In genomic region chr11:116454020-116454645, GRCh38 we compare ENCODE assay signal across 8 cellular contexts.
DNase-seq lines count a peak whose midpoint lies in the region; FAIRE-seq and TF ChIP-seq lines count a peak whose summit lies in the region.

No MANE protein-coding gene starts in this region.

- no peak overlapping the region for H4K8ac ChIP-seq in neuronal stem cell (ENCODE audit: low read depth, low read length)

- FAIRE-seq in kidney (lab: Jason Lieb, UNC) = no peak

- WGBS in neuronal stem cell (ENCODE audit: extremely low coverage in 2 of 2, insufficient read length in 2 of 2, insufficient replicate concordance in 1 of 2), 2 donors = no CpG with 5 or more reads among the region's 9 CpGs

- POLR2A ChIA-PET in A673 (lab: Charles Lee; ENCODE audit: low non-redundant PET) = no interaction called here
- POLR2A ChIA-PET in GM10248 (lab: Yijun Ruan, JAX) = no interaction called here

- H2AFZ ChIP-seq in neuronal stem cell (ENCODE audit: low read length) = no peak overlapping the region

- H3K27ac ChIP-seq in A673 (ENCODE audit: low read depth, low read length, poor library complexity, severe bottlenecking) = no peak overlapping the region
- no peak overlapping the region for H3K27ac ChIP-seq in kidney (ENCODE audit: low read depth in 2 of 2, low read length in 2 of 2)
- H3K27ac ChIP-seq in neuronal stem cell (replicated peaks; ENCODE audit: low read length) = no peak overlapping the region

- no peaks in the 10 kb centered on the region for H3K9me3 ChIP-seq in A673 (ENCODE audit: low read depth, low read length, poor library complexity, severe bottlenecking)
- H3K9me3 ChIP-seq in kidney (ENCODE audit: control insufficient read depth in 1 of 2, low read length in 2 of 2) = no peaks in the 10 kb centered on the region
- H3K9me3 ChIP-seq in neuronal stem cell (replicated peaks in 1 of 2; ENCODE audit: control insufficient read depth in 2 of 2, insufficient read depth in 1 of 2, low read depth in 1 of 2, low read length in 2 of 2) = no peaks in the 10 kb centered on the region

- H3K36me3 ChIP-seq in A673 (ENCODE audit: insufficient read depth, low read length, poor library complexity, severe bottlenecking) (no peaks in the 10 kb centered on the region), kidney (ENCODE audit: control insufficient read depth in 1 of 2, insufficient read depth in 2 of 2, low read length in 2 of 2) (no peaks in the 10 kb centered on the region), neuronal stem cell (replicated peaks in 1 of 2; ENCODE audit: control insufficient read depth in 2 of 2, insufficient read depth in 2 of 2, low read length in 2 of 2) (no peaks in the 10 kb centered on the region)

- no peak overlapping the region for H3K14ac ChIP-seq in neuronal stem cell (ENCODE audit: low read length)

- no TSS peak for BruUV-seq in A673 (replicated peaks; lab: Mats Ljungman, UMichigan)

- no peak overlapping the region for H4K91ac ChIP-seq in neuronal stem cell (ENCODE audit: low read depth, low read length, poor library complexity)

- H2AK5ac ChIP-seq in neuronal stem cell (ENCODE audit: low read depth, low read length) = no peak overlapping the region

- H2BK5ac ChIP-seq in neuronal stem cell (ENCODE audit: low read length) = no peak overlapping the region

- no peak overlapping the region for H3K4ac ChIP-seq in neuronal stem cell (ENCODE audit: low read length)

- no peak overlapping the region for H3K4me2 ChIP-seq in neuronal stem cell (ENCODE audit: insufficient read depth, low read length, poor library complexity, severe bottlenecking)

- H3K23ac ChIP-seq in neuronal stem cell (ENCODE audit: low read depth, low read length, poor library complexity) = no peak overlapping the region

- DNase-seq in A673 (ENCODE audit: low spot score) (peak; percentile 70), GM10248 (ENCODE audit: extremely low spot score) (peak; percentile 47), NCI-H2196 (lab: John Stamatoyannopoulos, UW; ENCODE audit: unreplicated experiment) (peak; percentile 65), astrocyte of the hippocampus (ENCODE audit: low read depth, low spot score) (peak; percentile 62), kidney (no peak), stromal cell of bone marrow (ENCODE audit: low read depth) (peak; percentile 6), neuronal stem cell (ENCODE audit: low spot score) (no peak), HPDE6-E6E7 (ENCODE audit: extremely low spot score) (no peak)

- CTCF ChIA-PET in A673 (lab: Charles Lee) (interaction anchor here (0.8 to 1.0 kb wide), 2 partner anchors 45 to 187 kb away, joined by 3 to 5 read pairs; no protein-coding TSS in a partner anchor), GM10248 (lab: Yijun Ruan, JAX) (interaction anchor here (0.8 to 3.2 kb wide), 9 partner anchors 9 to 243 kb away, joined by 3 to 17 read pairs (median 4); no protein-coding TSS in a partner anchor)

- no peaks in the 10 kb centered on the region for H3K79me1 ChIP-seq in neuronal stem cell (ENCODE audit: low read depth, low read length)

- no peak overlapping the region for H2BK15ac ChIP-seq in neuronal stem cell (ENCODE audit: low read length)

- no peak overlapping the region for H3K4me3 ChIP-seq in A673 (ENCODE audit: low read depth, low read length, poor library complexity, severe bottlenecking)
- H3K4me3 ChIP-seq in kidney (ENCODE audit: low read length in 2 of 2) = no peak overlapping the region
- H3K4me3 ChIP-seq in neuronal stem cell (ENCODE audit: low read length in 2 of 2) = no peak overlapping the region

- TF ChIP-seq CTCF in A673 (conservative IDR thresholded peaks at IDR 0.05; ENCODE audit: low read depth, low read length) (peak; percentile 74), GM10248 (IDR thresholded peaks at IDR 0.05; ENCODE audit: control extremely low read depth, extremely low read depth, low read depth, missing control alignments) (peak; percentile 40), kidney (IDR thresholded peaks at IDR 0.05; ENCODE audit: borderline replicate concordance, extremely low read depth, insufficient read depth) (peak; percentile 77)

- no peak overlapping the region for H3K9ac ChIP-seq in kidney (ENCODE audit: low read length in 2 of 2)
- H3K9ac ChIP-seq in neuronal stem cell (ENCODE audit: low read depth, low read length, poor library complexity) = no peak overlapping the region

- intact Hi-C loops in A673 (cut with micrococcal nuclease; ENCODE audit: unreplicated experiment) = loop anchor here (1.0 kb wide), 2 partner anchors 187 to 237 kb away; no protein-coding TSS in a partner anchor
- intact Hi-C loops in kidney (cut with DNase I) = no loop called here

- no peak overlapping the region for H3K18ac ChIP-seq in neuronal stem cell (ENCODE audit: low read length)

- H3K27me3 ChIP-seq in A673 (replicated peaks; ENCODE audit: insufficient read depth, low read depth, low read length, poor library complexity) (no peaks in the 10 kb centered on the region), neuronal stem cell (ENCODE audit: control insufficient read depth in 3 of 3, insufficient read depth in 3 of 3, low read depth in 1 of 3, low read length in 3 of 3) (no peaks in the 10 kb centered on the region)

- no peak overlapping the region for H2BK120ac ChIP-seq in neuronal stem cell (ENCODE audit: low read depth, low read length)

- H3K4me1 ChIP-seq in A673 (ENCODE audit: insufficient read depth, low read length, poor library complexity, severe bottlenecking) (no peaks in the 10 kb centered on the region), kidney (ENCODE audit: control insufficient read depth in 1 of 2, insufficient read depth in 1 of 2, low read depth in 1 of 2, low read length in 2 of 2) (no peaks in the 10 kb centered on the region), neuronal stem cell (ENCODE audit: control insufficient read depth in 2 of 2, insufficient read depth in 1 of 2, low read depth in 1 of 2, low read length in 2 of 2) (peaks cover 4 to 20% of the 10 kb centered on the region in 2 donors)

- no peak overlapping the region for H2BK12ac ChIP-seq in neuronal stem cell (ENCODE audit: low read length)

Comparison
In these comparisons a context has a peak if more than half of its experiments do, and no peak if none do; other contexts are left out.
1. DNase-seq: peak in A673 (single experiment), GM10248 (single experiment), NCI-H2196 (single experiment), astrocyte of the hippocampus (single experiment) and stromal cell of bone marrow (single experiment); none in kidney (single experiment), neuronal stem cell (single experiment) and HPDE6-E6E7 (single experiment).
2. Peak in every context shown above with its lines, with median percentiles within 50 percentile points of each other: CTCF ChIP-seq.